1 cellular context compared by ENCODE assay signal in genomic region chr2:70301344-70302194, GRCh38.
A peak's percentile ranks its signal among the peaks of the same experiment; 100 is the strongest.
TF ChIP-seq lines count a peak whose summit lies in the region.

Gene FAM136A (minus strand): TSS chr2:70302067. CDS start chr2:70302011, 56 bp downstream.

TF ChIP-seq in HepG2, 621 proteins besides CTCF, POLR2A, EP300 and RAD21 (continued from another document and continues in another):
- no peak for TF ChIP-seq HNF1A (IDR thresholded peaks at IDR 0.05; ENCODE audit: low read depth)
- peak; percentile 26; the same call in 1 of the 2 replicates for TF ChIP-seq HNF1A (CRISPR knock-in tag; IDR thresholded peaks at IDR 0.05; ENCODE audit: borderline replicate concordance)
- TF ChIP-seq FOXO4 (CRISPR knock-in tag; conservative IDR thresholded peaks at IDR 0.05) = 0 out of 2 replicates have a peak, but pooled peaks have one; percentile 22
- peak; percentile 93 for TF ChIP-seq YY1 (IDR thresholded peaks at IDR 0.05; ENCODE audit: insufficient read depth, insufficient replicate concordance, low read depth, low read length)
- no peak; the same call in 1 of the 2 replicates for TF ChIP-seq SNAPC4 (CRISPR knock-in tag; IDR thresholded peaks at IDR 0.05)
- peak; percentile 83 for TF ChIP-seq MAX (IDR thresholded peaks at IDR 0.05)
- peak; percentile 73; the same call in 1 of the 2 replicates for TF ChIP-seq GLI4 (CRISPR knock-in tag; IDR thresholded peaks at IDR 0.05; ENCODE audit: borderline replicate concordance)
- TF ChIP-seq MEIS1 (CRISPR knock-in tag; IDR thresholded peaks at IDR 0.05; ENCODE audit: borderline replicate concordance) = peak; percentile 92; the same call in 1 of the 2 replicates
- TF ChIP-seq ONECUT2 (CRISPR knock-in tag; IDR thresholded peaks at IDR 0.05) = peak; percentile 82
- no peak for TF ChIP-seq TRIM22 (IDR thresholded peaks at IDR 0.05)
- TF ChIP-seq TOE1 (CRISPR knock-in tag; IDR thresholded peaks at IDR 0.05) = no peak; the same call in 1 of the 2 replicates
- TF ChIP-seq ZNF577 (CRISPR knock-in tag; IDR thresholded peaks at IDR 0.05; ENCODE audit: borderline replicate concordance, low read depth) = peak; percentile 79; the same call in 1 of the 2 replicates
- TF ChIP-seq SMC3 (IDR thresholded peaks at IDR 0.05; ENCODE audit: low read length) = peak; percentile 16
- TF ChIP-seq UBTF (CRISPR knock-in tag; IDR thresholded peaks at IDR 0.05) = peak; percentile 99
- 0 out of 2 replicates have a peak, but pooled peaks have one; percentile 24 for TF ChIP-seq ZNF619 (CRISPR knock-in tag; IDR thresholded peaks at IDR 0.05)
- TF ChIP-seq GATAD2A (CRISPR knock-in tag; IDR thresholded peaks at IDR 0.05) = peak; percentile 83
- no peak; the same call in 1 of the 2 replicates for TF ChIP-seq ZNF710 (CRISPR knock-in tag; IDR thresholded peaks at IDR 0.05; ENCODE audit: borderline replicate concordance)
- no peak for TF ChIP-seq ZNF484 (CRISPR knock-in tag; IDR thresholded peaks at IDR 0.05; ENCODE audit: borderline replicate concordance, low read depth)
- TF ChIP-seq MEF2D (CRISPR knock-in tag; IDR thresholded peaks at IDR 0.05) = peak; percentile 79
- no peak for TF ChIP-seq ZNF557 (CRISPR knock-in tag; IDR thresholded peaks at IDR 0.05)
- TF ChIP-seq ZNF329 (CRISPR knock-in tag; IDR thresholded peaks at IDR 0.05; ENCODE audit: low read depth) = peak; percentile 28; the same call in 1 of the 2 replicates
- TF ChIP-seq ZHX1 (CRISPR knock-in tag; IDR thresholded peaks at IDR 0.05; ENCODE audit: low read depth) = no peak
- no peak for TF ChIP-seq PHB2 (IDR thresholded peaks at IDR 0.05; ENCODE audit: partially characterized antibody)
- no peak; the same call in 1 of the 2 replicates for TF ChIP-seq PBX3 (CRISPR knock-in tag; IDR thresholded peaks at IDR 0.05; ENCODE audit: borderline replicate concordance)
- TF ChIP-seq ZBTB33 (CRISPR knock-in tag; IDR thresholded peaks at IDR 0.05) = no peak; the same call in 1 of the 2 replicates
- 0 out of 2 replicates have a peak, but pooled peaks have one; percentile 22 for TF ChIP-seq ZMAT5 (CRISPR knock-in tag; IDR thresholded peaks at IDR 0.05; ENCODE audit: borderline replicate concordance, low read depth)
- 0 out of 2 replicates have a peak, but pooled peaks have one; percentile 47 for TF ChIP-seq RFXANK (CRISPR knock-in tag; IDR thresholded peaks at IDR 0.05)
- TF ChIP-seq SNAI1 (CRISPR knock-in tag; IDR thresholded peaks at IDR 0.05; ENCODE audit: borderline replicate concordance) = peak; percentile 66; the same call in 1 of the 2 replicates
